ENCODE assay signal across 1 cellular context in the genomic region with DNA sequence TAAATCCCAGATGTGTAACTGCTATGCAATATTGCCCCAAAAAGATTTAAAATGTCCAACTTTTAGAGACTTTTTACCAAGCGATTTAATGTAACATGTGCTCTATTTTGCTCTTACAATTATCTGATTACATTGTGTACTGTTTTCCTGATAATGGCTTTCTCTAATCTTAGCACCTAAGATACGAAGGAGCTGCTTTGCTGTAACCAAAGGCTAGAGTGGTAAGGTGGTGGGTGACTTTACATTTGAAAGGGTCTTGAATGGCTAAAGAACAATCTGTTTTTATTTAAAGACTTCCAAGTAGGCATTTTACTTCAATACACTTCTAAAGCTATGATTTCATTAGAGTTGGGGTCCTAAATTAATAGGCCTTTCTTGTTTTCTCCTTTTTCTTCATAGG.
TF ChIP-seq lines count a peak whose summit lies in the region.

No MANE protein-coding gene starts in this region.

TF ChIP-seq in GM23338, 12 proteins besides CTCF, POLR2A, EP300 and RAD21 (continued from another document):
- TF ChIP-seq, protein P1, sequence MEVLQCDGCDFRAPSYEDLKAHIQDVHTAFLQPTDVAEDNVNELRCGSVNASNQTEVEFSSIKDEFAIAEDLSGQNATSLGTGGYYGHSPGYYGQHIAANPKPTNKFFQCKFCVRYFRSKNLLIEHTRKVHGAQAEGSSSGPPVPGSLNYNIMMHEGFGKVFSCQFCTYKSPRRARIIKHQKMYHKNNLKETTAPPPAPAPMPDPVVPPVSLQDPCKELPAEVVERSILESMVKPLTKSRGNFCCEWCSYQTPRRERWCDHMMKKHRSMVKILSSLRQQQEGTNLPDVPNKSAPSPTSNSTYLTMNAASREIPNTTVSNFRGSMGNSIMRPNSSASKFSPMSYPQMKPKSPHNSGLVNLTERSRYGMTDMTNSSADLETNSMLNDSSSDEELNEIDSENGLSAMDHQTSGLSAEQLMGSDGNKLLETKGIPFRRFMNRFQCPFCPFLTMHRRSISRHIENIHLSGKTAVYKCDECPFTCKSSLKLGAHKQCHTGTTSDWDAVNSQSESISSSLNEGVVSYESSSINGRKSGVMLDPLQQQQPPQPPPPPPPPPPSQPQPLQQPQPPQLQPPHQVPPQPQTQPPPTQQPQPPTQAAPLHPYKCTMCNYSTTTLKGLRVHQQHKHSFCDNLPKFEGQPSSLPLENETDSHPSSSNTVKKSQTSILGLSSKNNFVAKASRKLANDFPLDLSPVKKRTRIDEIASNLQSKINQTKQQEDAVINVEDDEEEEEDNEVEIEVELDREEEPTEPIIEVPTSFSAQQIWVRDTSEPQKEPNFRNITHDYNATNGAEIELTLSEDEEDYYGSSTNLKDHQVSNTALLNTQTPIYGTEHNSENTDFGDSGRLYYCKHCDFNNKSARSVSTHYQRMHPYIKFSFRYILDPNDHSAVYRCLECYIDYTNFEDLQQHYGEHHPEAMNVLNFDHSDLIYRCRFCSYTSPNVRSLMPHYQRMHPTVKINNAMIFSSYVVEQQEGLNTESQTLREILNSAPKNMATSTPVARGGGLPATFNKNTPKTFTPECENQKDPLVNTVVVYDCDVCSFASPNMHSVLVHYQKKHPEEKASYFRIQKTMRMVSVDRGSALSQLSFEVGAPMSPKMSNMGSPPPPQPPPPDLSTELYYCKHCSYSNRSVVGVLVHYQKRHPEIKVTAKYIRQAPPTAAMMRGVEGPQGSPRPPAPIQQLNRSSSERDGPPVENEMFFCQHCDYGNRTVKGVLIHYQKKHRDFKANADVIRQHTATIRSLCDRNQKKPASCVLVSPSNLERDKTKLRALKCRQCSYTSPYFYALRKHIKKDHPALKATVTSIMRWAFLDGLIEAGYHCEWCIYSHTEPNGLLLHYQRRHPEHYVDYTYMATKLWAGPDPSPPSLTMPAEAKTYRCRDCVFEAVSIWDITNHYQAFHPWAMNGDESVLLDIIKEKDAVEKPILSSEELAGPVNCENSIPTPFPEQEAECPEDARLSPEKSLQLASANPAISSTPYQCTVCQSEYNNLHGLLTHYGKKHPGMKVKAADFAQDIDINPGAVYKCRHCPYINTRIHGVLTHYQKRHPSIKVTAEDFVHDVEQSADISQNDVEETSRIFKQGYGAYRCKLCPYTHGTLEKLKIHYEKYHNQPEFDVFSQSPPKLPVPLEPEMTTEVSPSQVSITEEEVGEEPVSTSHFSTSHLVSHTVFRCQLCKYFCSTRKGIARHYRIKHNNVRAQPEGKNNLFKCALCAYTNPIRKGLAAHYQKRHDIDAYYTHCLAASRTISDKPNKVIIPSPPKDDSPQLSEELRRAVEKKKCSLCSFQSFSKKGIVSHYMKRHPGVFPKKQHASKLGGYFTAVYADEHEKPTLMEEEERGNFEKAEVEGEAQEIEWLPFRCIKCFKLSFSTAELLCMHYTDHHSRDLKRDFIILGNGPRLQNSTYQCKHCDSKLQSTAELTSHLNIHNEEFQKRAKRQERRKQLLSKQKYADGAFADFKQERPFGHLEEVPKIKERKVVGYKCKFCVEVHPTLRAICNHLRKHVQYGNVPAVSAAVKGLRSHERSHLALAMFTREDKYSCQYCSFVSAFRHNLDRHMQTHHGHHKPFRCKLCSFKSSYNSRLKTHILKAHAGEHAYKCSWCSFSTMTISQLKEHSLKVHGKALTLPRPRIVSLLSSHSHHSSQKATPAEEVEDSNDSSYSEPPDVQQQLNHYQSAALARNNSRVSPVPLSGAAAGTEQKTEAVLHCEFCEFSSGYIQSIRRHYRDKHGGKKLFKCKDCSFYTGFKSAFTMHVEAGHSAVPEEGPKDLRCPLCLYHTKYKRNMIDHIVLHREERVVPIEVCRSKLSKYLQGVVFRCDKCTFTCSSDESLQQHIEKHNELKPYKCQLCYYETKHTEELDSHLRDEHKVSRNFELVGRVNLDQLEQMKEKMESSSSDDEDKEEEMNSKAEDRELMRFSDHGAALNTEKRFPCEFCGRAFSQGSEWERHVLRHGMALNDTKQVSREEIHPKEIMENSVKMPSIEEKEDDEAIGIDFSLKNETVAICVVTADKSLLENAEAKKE (CRISPR knock-in tag; IDR thresholded peaks at IDR 0.05): no peak
- TF ChIP-seq EZH2phosphoT487 (IDR thresholded peaks at IDR 0.05; ENCODE audit: unreplicated experiment): no peak
- TF ChIP-seq NANOG (IDR thresholded peaks at IDR 0.05; ENCODE audit: borderline replicate concordance): peak; percentile 37; the same call in 1 of the 2 replicates
TF ChIP-seq in GM23338: peak in this region for 1.
